ENCODE assay signal across 21 cellular contexts in the genomic region with DNA sequence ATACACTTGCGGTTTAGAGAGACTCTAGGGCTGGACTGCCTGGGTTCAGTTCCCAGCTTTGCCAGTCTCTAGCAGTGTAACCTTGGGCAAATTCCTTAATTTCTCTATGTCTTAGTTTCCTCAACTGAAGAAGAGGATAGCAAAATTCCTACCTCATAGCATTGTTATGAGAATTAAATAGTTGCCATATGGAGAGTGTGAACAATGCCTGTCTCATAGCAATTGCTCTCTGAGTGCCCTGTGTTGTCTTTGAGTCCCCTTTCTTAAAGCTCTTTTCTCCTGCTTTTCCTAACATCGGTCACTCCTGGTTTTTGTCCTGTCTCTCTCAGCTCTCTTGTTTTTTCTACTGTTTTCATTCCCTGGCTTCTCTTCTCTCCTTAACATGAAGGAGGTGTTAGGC.
"Had no signal": no experiment of that assay in that cellular context is flagged by ENCODE, and none has a peak within 500 bp of the region (broad histone marks: within the 10 kb centered on the region; RNA-seq: fewer than 3 reads in every experiment).

No MANE protein-coding gene starts in this region.

- H3K4me1 ChIP-seq: left lung, testis, transverse colon had no signal

- H3K27ac ChIP-seq: left lung, lower lobe of right lung, right atrium auricular region, testis, transverse colon had no signal

- H3K4me3 ChIP-seq: left lung, lower lobe of right lung, mucosa of descending colon, right atrium auricular region, testis, transverse colon had no signal

- ATAC-seq: activated CD8-positive, alpha-beta T cell treated with anti-CD3 and anti-CD28 coated beads for 36 hours; activated T-cell treated with anti-CD3 and anti-CD28 coated beads, Interleukin-2, amount 50 U/mL, for 4 hours; effector memory CD8-positive, alpha-beta T cell; left lung; lower lobe of right lung; mucosa of descending colon; natural killer cell treated with Interleukin-12 subunit alpha and Interleukin-12 subunit beta and Interleukin-15 and Interleukin-18, amount 100 ng/mL, for 72 hours had no signal

- H3K9me3 ChIP-seq: left lung, lower lobe of right lung, mucosa of descending colon, right atrium auricular region, testis, transverse colon had no signal

- H3K27me3 ChIP-seq: left lung, right atrium auricular region, testis, transverse colon had no signal

- DNase-seq: activated B cell treated with CpG ODN at 0.5 μM for 24 hours; activated CD4-positive, alpha-beta T cell treated with anti-CD3 and anti-CD28 coated beads, Interleukin-2, amount 50 U/mL, for 1 hour; activated CD8-positive, alpha-beta T cell treated with anti-CD3 and anti-CD28 coated beads for 36 hours; activated naive CD4-positive, alpha-beta T cell; activated naive CD8-positive, alpha-beta T cell treated with anti-CD3 and anti-CD28 coated beads, Interleukin-2, amount 10 ng/mL, durations not matched to agents 7 days and 5 days; activated T-cell treated with anti-CD3 and anti-CD28 coated beads, Interleukin-2, amount 50 U/mL, for 4 hours; amniotic stem cell; caudate nucleus; cortex of kidney; effector memory CD8-positive, alpha-beta T cell; erythroblast; left lung; lower lobe of right lung; mucosa of descending colon; stimulated activated CD4-positive, alpha-beta T cell treated with anti-CD3 and anti-CD28 coated beads, Interleukin-15, amount 100 ng/mL, for 24 hours; stimulated activated CD4-positive, alpha-beta T cell treated with anti-CD3 and anti-CD28 coated beads, Interleukin-2, amount 100 ng/mL, for 24 hours; stimulated activated naive CD4-positive, alpha-beta T cell treated with Interleukin-2 at 50 U/mL for 16 hours; testis; transverse colon had no signal
